ENCODE assay signal across 1 cellular context in genomic region chr15:83930813-83931212, GRCh38.
A peak's percentile ranks its signal among the peaks of the same experiment; 100 is the strongest.
TF ChIP-seq lines count a peak whose summit lies in the region.

No MANE protein-coding gene starts in this region.

TF ChIP-seq in HepG2, 621 proteins besides CTCF, POLR2A, EP300 and RAD21 (continued from another document and continues in another):
- TF ChIP-seq ZNF609 (CRISPR knock-in tag; IDR thresholded peaks at IDR 0.05; ENCODE audit: borderline replicate concordance) (peak; percentile 93), FOXP1 (IDR thresholded peaks at IDR 0.05) (no peak), FOXP1 (CRISPR knock-in tag; IDR thresholded peaks at IDR 0.05) (peak; percentile 88), ZNF891 (CRISPR knock-in tag; IDR thresholded peaks at IDR 0.05) (no peak), ZKSCAN1 (IDR thresholded peaks at IDR 0.05; ENCODE audit: low read length) (no peak), MIXL1 (CRISPR knock-in tag; IDR thresholded peaks at IDR 0.05) (peak; percentile 83), ZNF746 (CRISPR knock-in tag; IDR thresholded peaks at IDR 0.05) (no peak), ZNF749 (CRISPR knock-in tag; IDR thresholded peaks at IDR 0.05; ENCODE audit: borderline replicate concordance) (no peak), ZNF607 (CRISPR knock-in tag; IDR thresholded peaks at IDR 0.05; ENCODE audit: borderline replicate concordance) (no peak), ONECUT2 (CRISPR knock-in tag; IDR thresholded peaks at IDR 0.05) (no peak), BCL6 (CRISPR knock-in tag; IDR thresholded peaks at IDR 0.05) (peak; percentile 68; the same call in 1 of the 2 replicates), IRF1 (CRISPR knock-in tag; IDR thresholded peaks at IDR 0.05; ENCODE audit: low read depth) (no peak), ZNF253 (CRISPR knock-in tag; IDR thresholded peaks at IDR 0.05; ENCODE audit: borderline replicate concordance) (no peak), ZNF282 (IDR thresholded peaks at IDR 0.05; ENCODE audit: partially characterized antibody) (no peak), FOXP4 (CRISPR knock-in tag; IDR thresholded peaks at IDR 0.05) (peak; percentile 84), ZNF281 (CRISPR knock-in tag; IDR thresholded peaks at IDR 0.05; ENCODE audit: borderline replicate concordance) (peak; percentile 25; the same call in 1 of the 2 replicates), ZNF354B (CRISPR knock-in tag; IDR thresholded peaks at IDR 0.05) (no peak), GATAD2A (CRISPR knock-in tag; IDR thresholded peaks at IDR 0.05) (peak; percentile 88), ZNF510 (CRISPR knock-in tag; IDR thresholded peaks at IDR 0.05; ENCODE audit: low read depth) (no peak), CSRNP2 (CRISPR knock-in tag; conservative IDR thresholded peaks at IDR 0.05; ENCODE audit: low read depth) (no peak), RCOR2 (CRISPR knock-in tag; IDR thresholded peaks at IDR 0.05) (no peak), MIER3 (CRISPR knock-in tag; IDR thresholded peaks at IDR 0.05; ENCODE audit: borderline replicate concordance) (peak; percentile 39; the same call in 1 of the 2 replicates), MTERF4 (CRISPR knock-in tag; IDR thresholded peaks at IDR 0.05) (no peak), HNF1B (CRISPR knock-in tag; IDR thresholded peaks at IDR 0.05) (0 out of 2 replicates have a peak, but pooled peaks have one; percentile 33), TAF15 (IDR thresholded peaks at IDR 0.05; ENCODE audit: low read depth, low read length, poor library complexity, severe bottlenecking) (no peak), POGK (CRISPR knock-in tag; conservative IDR thresholded peaks at IDR 0.05) (no peak), SMC3 (IDR thresholded peaks at IDR 0.05; ENCODE audit: low read length) (0 out of 2 replicates have a peak, but pooled peaks have one; percentile 0), ZNF770 (CRISPR knock-in tag; IDR thresholded peaks at IDR 0.05) (no peak), MEIS2 (CRISPR knock-in tag; IDR thresholded peaks at IDR 0.05) (no peak), MAX (IDR thresholded peaks at IDR 0.05) (no peak), KAT7 (CRISPR knock-in tag; IDR thresholded peaks at IDR 0.05; ENCODE audit: borderline replicate concordance) (no peak), CEBPZ (IDR thresholded peaks at IDR 0.05; ENCODE audit: low read length) (no peak)
